24 cellular contexts compared by ENCODE assay signal in the genomic region with DNA sequence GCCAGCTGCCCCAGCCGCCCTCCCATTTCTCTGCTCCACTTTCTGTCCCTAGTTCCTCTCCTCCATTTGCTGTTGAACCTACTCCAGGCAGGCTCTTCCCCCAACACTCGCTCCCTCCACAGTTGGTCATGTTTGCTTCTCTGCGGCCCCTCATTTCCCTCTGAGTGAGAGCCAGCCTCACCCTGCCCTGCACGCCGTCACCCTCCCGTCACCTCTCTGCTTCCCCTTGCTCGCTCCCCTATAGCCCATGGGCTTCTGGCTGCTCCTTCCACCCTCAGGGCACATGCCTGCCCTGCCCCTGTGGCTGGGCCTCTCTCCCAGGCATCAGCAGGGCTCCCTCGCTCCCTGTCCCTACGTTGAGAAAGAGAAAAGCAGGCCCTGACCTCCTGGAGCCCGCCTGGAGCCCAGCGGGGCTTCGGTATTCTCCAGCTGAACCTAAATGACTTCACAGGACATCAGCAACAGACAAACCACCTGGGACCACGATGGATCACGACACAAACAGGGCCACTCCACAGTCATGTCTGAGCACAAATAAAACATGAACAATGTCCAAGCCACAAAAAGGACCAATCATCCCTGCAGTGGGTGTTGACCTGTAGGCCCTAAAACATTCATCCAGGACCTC. TPM values are rescaled to one million over a fixed set of nuclear protein-coding genes. Genes with fewer than 3 reads are reported as not detected.
A peak's percentile ranks its signal among the peaks of the same experiment; 100 is the strongest.
DNase-seq lines count a peak whose midpoint lies in the region; ATAC-seq, FAIRE-seq and TF ChIP-seq lines count a peak whose summit lies in the region.
"Had no signal": no experiment of that assay in that cellular context is flagged by ENCODE, and none has a peak within 500 bp of the region (broad histone marks: within the 10 kb centered on the region; RNA-seq: fewer than 3 reads in every experiment).

No MANE protein-coding gene starts in this region.

- H3K4me1 Mint-ChIP-seq in H9, result peaks cover 20 to 26% of the 10 kb centered on the region in 2 experiments

- no peak overlapping the region for H3K4me3 ChIP-seq in BLaER1
- no peak overlapping the region for H3K4me3 ChIP-seq in H1 (ENCODE audit: extremely low read depth in 1 of 4, insufficient read depth in 2 of 4, low read depth in 3 of 4, low read length in 4 of 4)
- no peak overlapping the region for H3K4me3 ChIP-seq in neutrophil (ENCODE audit: low read depth in 1 of 2, low read length in 1 of 2)
- H3K4me3 ChIP-seq: SJSA1 had no signal

- TF ChIP-seq EP300 in H1 (IDR thresholded peaks at IDR 0.05; ENCODE audit: borderline replicate concordance in 1 of 2, low read depth in 2 of 2, low read length in 2 of 2), result no peak

- ATAC-seq in HG03045 (IDR thresholded peaks at IDR 0.05; ENCODE audit: unreplicated experiment), result no peak

- no peak overlapping the region for H3K56ac ChIP-seq in H9 (ENCODE audit: insufficient read length, low read depth, low read length)
- no peak overlapping the region for H3K56ac ChIP-seq in H1 (replicated peaks; ENCODE audit: insufficient read length, low read depth, low read length)

- H3K4me2 ChIP-seq in BLaER1, result peak overlapping the region; percentile 56; the same call in 1 of the 2 replicates
- no peak overlapping the region for H3K4me2 ChIP-seq in H9 (ENCODE audit: insufficient read depth, insufficient read length, low read length)
- H3K4me2 ChIP-seq in H1 (ENCODE audit: insufficient read depth in 1 of 2, low read depth in 2 of 2, low read length in 2 of 2), result no peak overlapping the region

- H3K23me2 ChIP-seq in H9 (ENCODE audit: insufficient read length, low read depth, low read length, poor library complexity, severe bottlenecking), result no peaks in the 10 kb centered on the region
- H3K23me2 ChIP-seq in H1 (ENCODE audit: low read depth, low read length), result no peaks in the 10 kb centered on the region

- H2BK5ac ChIP-seq in H9 (ENCODE audit: insufficient read length, low read length), result no peak overlapping the region
- H2BK5ac ChIP-seq in H1 (ENCODE audit: low read depth, low read length), result no peak overlapping the region

- no peak for TF ChIP-seq POLR2A in H1 (IDR thresholded peaks at IDR 0.05; ENCODE audit: control extremely low read depth in 1 of 2, low read depth in 2 of 2, low read length in 2 of 2)

- H3K4me1 ChIP-seq in BLaER1 (peaks cover 50% of the 10 kb centered on the region), H9 (ENCODE audit: insufficient read depth, low read length) (no peaks in the 10 kb centered on the region), H1 (replicated peaks in 1 of 4; ENCODE audit: control insufficient read depth in 3 of 4, insufficient read depth in 4 of 4, low read length in 3 of 4) (no peaks in the 10 kb centered on the region; a peak in 1 of 7 replicates), neutrophil (ENCODE audit: control insufficient read depth in 1 of 2, insufficient read depth in 1 of 2, low read depth in 1 of 2, low read length in 1 of 2) (peaks cover 38 to 41% of the 10 kb centered on the region in 2 experiments)

- H2BK15ac ChIP-seq in H9 (ENCODE audit: low read depth, low read length) (no peak overlapping the region), H1 (ENCODE audit: low read length) (peak overlapping the region; percentile 4; the same call in 1 of the 2 replicates)

- H3K23ac ChIP-seq in H9 (ENCODE audit: insufficient read length, low read depth, low read length), result no peak overlapping the region
- H3K23ac ChIP-seq in H1 (ENCODE audit: insufficient read length), result no peak overlapping the region

- no peaks in the 10 kb centered on the region for H3K79me1 ChIP-seq in H9 (ENCODE audit: insufficient read depth, low read depth, low read length, poor library complexity, severe bottlenecking)
- H3K79me1 ChIP-seq in H1 (ENCODE audit: low read depth, low read length), result no peaks in the 10 kb centered on the region

- H3K18ac ChIP-seq in H9 (ENCODE audit: insufficient read length, low read depth, low read length), result peak overlapping the region; percentile 11
- H3K18ac ChIP-seq in H1 (ENCODE audit: extremely low read depth, low read length), result no peak overlapping the region

- CTCF ChIA-PET in H1 (lab: Charles Lee; ENCODE audit: partially characterized antibody), result interaction anchor here (1.0 to 3.1 kb wide), 12 partner anchors 8 to 289 kb away, joined by 3 to 18 read pairs (median 7); no protein-coding TSS in a partner anchor

- H4K91ac ChIP-seq in H9 (ENCODE audit: insufficient read length, low read depth, low read length) (no peak overlapping the region), H1 (replicated peaks; ENCODE audit: insufficient read length, low read length) (no peak overlapping the region)

- no peak for FAIRE-seq in H1 (lab: Jason Lieb, UNC)
- FAIRE-seq: D721Med, islet of Langerhans, RCC 7860, small intestine had no signal

- H3K79me2 ChIP-seq in H9 (ENCODE audit: insufficient read depth, low read length) (no peaks in the 10 kb centered on the region), H1 (ENCODE audit: control insufficient read depth in 1 of 2, insufficient read depth in 2 of 2, low read length in 2 of 2) (no peaks in the 10 kb centered on the region)

- H3K27ac Mint-ChIP-seq in H9, result no peak overlapping the region
- H3K27ac Mint-ChIP-seq: activated CD4-positive, alpha-beta memory T cell treated with anti-CD3 and anti-CD28 coated beads, Interleukin-2, amount 10 ng/mL, durations not matched to agents 7 days and 5 days; T-cell had no signal

- H4K5ac ChIP-seq in H9 (ENCODE audit: insufficient read length, low read depth, low read length), result no peak overlapping the region
- no peak overlapping the region for H4K5ac ChIP-seq in H1 (ENCODE audit: insufficient read length, low read depth, low read length)

- DNase-seq in H9, result peak; percentile 30
- DNase-seq in H1 (ENCODE audit: low read depth in 1 of 2, low spot score in 2 of 2), result no peak
- DNase-seq in NCI-H2029 (lab: John Stamatoyannopoulos, UW), result no peak
- DNase-seq in NCI-H1694 (lab: John Stamatoyannopoulos, UW), result no peak
- DNase-seq in DMS114 treated with DMSO at 0.1 percent for 48 hours (lab: John Stamatoyannopoulos, UW; ENCODE audit: unreplicated experiment), result no peak
- DNase-seq: ACHN; activated CD4-positive, alpha-beta memory T cell treated with anti-CD3 and anti-CD28 coated beads, Interleukin-2, amount 10 ng/mL, durations not matched to agents 7 days and 5 days; activated naive CD4-positive, alpha-beta T cell treated with Interleukin-2 at 50 U/mL for 16 hours; EL; MV-4-11; NCI-H146; NCI-H524; small intestine; stimulated activated naive CD4-positive, alpha-beta T cell; T-cell had no signal

- no peak overlapping the region for H3T11ph ChIP-seq in H9 (ENCODE audit: low read length)

- POLR2A ChIA-PET in H1 (lab: Charles Lee; ENCODE audit: partially characterized antibody), result interaction anchor here (1.0 kb wide), 2 partner anchors 14 to 35 kb away, joined by 3 read pairs; partner anchors contain the start of gene THEMIS2

- H2BK120ac ChIP-seq in H9 (ENCODE audit: low read depth, low read length, poor library complexity, severe bottlenecking) (no peak overlapping the region), H1 (replicated peaks; ENCODE audit: low read depth, low read length) (no peak overlapping the region)

- H3K36me3 ChIP-seq in BLaER1, result no peaks in the 10 kb centered on the region
- no peaks in the 10 kb centered on the region for H3K36me3 ChIP-seq in H1 (ENCODE audit: control insufficient read depth in 2 of 4, insufficient read depth in 4 of 4, low read length in 3 of 4)
- no peaks in the 10 kb centered on the region for H3K36me3 ChIP-seq in neutrophil
- H3K36me3 ChIP-seq: SJSA1 had no signal

- no peak overlapping the region for H3K4ac ChIP-seq in H9 (ENCODE audit: low read depth, low read length)
- H3K4ac ChIP-seq in H1 (replicated peaks; ENCODE audit: insufficient read length, low read depth, low read length), result no peak overlapping the region

- H3K27me3 ChIP-seq in BLaER1 (no peaks in the 10 kb centered on the region), H9 (ENCODE audit: insufficient read depth, low read length) (no peaks in the 10 kb centered on the region), H1 (replicated peaks in 1 of 4; ENCODE audit: control insufficient read depth in 3 of 4, extremely low read depth in 1 of 4, insufficient read depth in 3 of 4, low read length in 3 of 4) (no peaks in the 10 kb centered on the region), neutrophil (no peaks in the 10 kb centered on the region)
- H3K27me3 ChIP-seq: SJSA1 had no signal

- WGBS in H9 (ENCODE audit: extremely low coverage, insufficient read length, low lambda C conversion rate), result no CpG with 5 or more reads among the region's 14 CpGs
- WGBS in H1 (ENCODE audit: extremely low coverage in 1 of 2, insufficient coverage in 1 of 2, insufficient read length in 1 of 2, insufficient replicate concordance in 2 of 2, low coverage in 1 of 2, low lambda C conversion rate in 2 of 2, missing lambda C conversion rate in 1 of 2), 2 experiments, result 84% methylated on average over 14 of the region's 14 CpGs; no CpG with 5 or more reads in 1 of the 2 experiments

- H3K27ac ChIP-seq in BLaER1, result peak overlapping the region; percentile 19; the same call in 1 of the 2 replicates
- no peak overlapping the region for H3K27ac ChIP-seq in H9 (ENCODE audit: insufficient read length, low read depth, low read length)
- H3K27ac ChIP-seq in H1 (ENCODE audit: low read depth, low read length), result no peak overlapping the region
- peak overlapping the region; percentile 76 for H3K27ac ChIP-seq in neutrophil
- H3K27ac ChIP-seq: KMS-11, SJSA1 had no signal

- no peak for TF ChIP-seq RAD21 in H1 (IDR thresholded peaks at IDR 0.05 in 1 of 2, conservative IDR thresholded peaks at IDR 0.05 in 1 of 2; ENCODE audit: low read depth in 2 of 2, low read length in 2 of 2)

- H4K20me1 ChIP-seq in BLaER1, result no peaks in the 10 kb centered on the region
- H4K20me1 ChIP-seq in H9 (ENCODE audit: control insufficient read depth, insufficient read depth, insufficient read length), result no peaks in the 10 kb centered on the region
- no peaks in the 10 kb centered on the region for H4K20me1 ChIP-seq in H1 (replicated peaks in 1 of 2; ENCODE audit: control insufficient read depth in 1 of 2, insufficient read depth in 2 of 2, low read length in 2 of 2)

- no peaks in the 10 kb centered on the region; a peak in 1 of 7 replicates for H3K36me3 Mint-ChIP-seq in H9 (ENCODE audit: insufficient read depth in 1 of 3, low read depth in 3 of 3)
- H3K36me3 Mint-ChIP-seq: T-cell had no signal

- H2BK20ac ChIP-seq in H9 (ENCODE audit: low read depth, low read length, poor library complexity, severe bottlenecking) (no peak overlapping the region), H1 (ENCODE audit: low read length) (no peak overlapping the region)

- H3K9me3 ChIP-seq in BLaER1 (no peaks in the 10 kb centered on the region), H9 (ENCODE audit: control insufficient read depth, low read depth, low read length) (no peaks in the 10 kb centered on the region), H1 (ENCODE audit: insufficient read depth in 2 of 2, low read depth in 1 of 2, low read length in 1 of 2) (no peaks in the 10 kb centered on the region), neutrophil (no peaks in the 10 kb centered on the region)
- H3K9me3 ChIP-seq: SJSA1 had no signal

- H2AK5ac ChIP-seq in H9 (ENCODE audit: insufficient read length, low read length) (no peak overlapping the region), H1 (ENCODE audit: low read depth, low read length) (no peak overlapping the region)

- TF ChIP-seq CTCF in H9 (conservative IDR thresholded peaks at IDR 0.05) (no peak), H1 (IDR thresholded peaks at IDR 0.05; ENCODE audit: control extremely low read depth in 1 of 3, insufficient read depth in 1 of 3, low read depth in 1 of 3, low read length in 3 of 3) (no peak), neutrophil (IDR thresholded peaks at IDR 0.05) (no peak)

- H3K14ac ChIP-seq in H9 (ENCODE audit: insufficient read depth, low read length), result no peak overlapping the region
- H3K14ac ChIP-seq in H1 (ENCODE audit: insufficient read length), result no peak overlapping the region

- peak overlapping the region; percentile 16; the same call in 1 of the 2 replicates for H3K9ac ChIP-seq in BLaER1
- H3K9ac ChIP-seq in H9 (ENCODE audit: extremely low read depth, insufficient read length, low read length), result no peak overlapping the region
- H3K9ac ChIP-seq in H1 (replicated peaks in 1 of 4; ENCODE audit: extremely low read depth in 1 of 4, low read depth in 3 of 4, low read length in 3 of 4), result no peak overlapping the region
- H3K9ac ChIP-seq: KMS-11 had no signal

- no peak overlapping the region for H2BK12ac ChIP-seq in H9 (ENCODE audit: insufficient read length, low read depth, low read length)
- 0 out of 2 replicates have a peak overlapping the region, but pooled peaks have one; percentile 60 for H2BK12ac ChIP-seq in H1 (ENCODE audit: low read depth, low read length)

- H3K27me3 Mint-ChIP-seq in H9 (ENCODE audit: low read depth), result no peaks in the 10 kb centered on the region; the same call in 1 of the 2 replicates
- H3K27me3 Mint-ChIP-seq: activated CD4-positive, alpha-beta memory T cell treated with anti-CD3 and anti-CD28 coated beads, Interleukin-2, amount 10 ng/mL, durations not matched to agents 7 days and 5 days; T-cell had no signal

- H2AFZ ChIP-seq in H9 (ENCODE audit: low read length), result no peak overlapping the region
- peak overlapping the region; percentile 34; the same call in 1 of the 2 replicates for H2AFZ ChIP-seq in H1 (ENCODE audit: low read length)

- H4K8ac ChIP-seq in H9 (replicated peaks; ENCODE audit: insufficient read length, low read depth, low read length), result no peak overlapping the region
- peak overlapping the region; percentile 65; the same call in 1 of the 2 replicates for H4K8ac ChIP-seq in H1 (ENCODE audit: extremely low read depth, insufficient read depth, low read length)

- H3K9me3 Mint-ChIP-seq in H9, result no peaks in the 10 kb centered on the region
- H3K9me3 Mint-ChIP-seq: activated CD4-positive, alpha-beta memory T cell treated with anti-CD3 and anti-CD28 coated beads, Interleukin-2, amount 10 ng/mL, durations not matched to agents 7 days and 5 days; T-cell had no signal

- H3K4me3 Mint-ChIP-seq in H9, result no peak overlapping the region; a peak in 1 of 5 replicates
- H3K4me3 Mint-ChIP-seq: activated CD4-positive, alpha-beta memory T cell treated with anti-CD3 and anti-CD28 coated beads, Interleukin-2, amount 10 ng/mL, durations not matched to agents 7 days and 5 days; T-cell had no signal

RNA-seq across cellular contexts. Expression of gene THEMIS2, which starts 13.3 kb away (rescaled TPM):
- 17.2 and 18.7 TPM in 2 replicates for total RNA-seq in H9 (2021)
- 12.4 and 17.3 TPM in 2 replicates for total RNA-seq in H1 (2021; fragmentation: NEBNext Ultra II Directional; extraction: Animal tissue kit (Norgen Biotek cat#: 25700))
- 27.5 and 28.0 TPM in 2 replicates for polyA plus RNA-seq in H1 (2011; rRNA removed)
- polyA plus RNA-seq in H1 (2011; cell fraction: cytosol; rRNA removed), result 19.1 TPM
- 31.7 TPM for polyA plus RNA-seq in H1 (2011; cell fraction: nucleus; rRNA removed)
- polyA plus RNA-seq in H1 (2012, experiment 1 of 2), result 14.7 to 17.5 TPM (median 16.2 TPM) in 4 replicates
- polyA plus RNA-seq in H1 (2012, experiment 2 of 2), result 15.4 TPM
- 10.5 TPM for polyA plus RNA-seq in H1 (2013, experiment 1 of 2)
- polyA plus RNA-seq in H1 (2013, experiment 2 of 2), result 9.7 TPM
- 14.7 and 18.4 TPM in 2 replicates for polyA minus RNA-seq in H1 (2011; rRNA and poly(A)+ RNA removed)
- polyA minus RNA-seq in H1 (2011; cell fraction: cytosol; rRNA and poly(A)+ RNA removed), result 11.0 TPM
- polyA minus RNA-seq in H1 (2011; cell fraction: nucleus; rRNA and poly(A)+ RNA removed), result 19.5 TPM
- total RNA-seq: HT1080 had no signal

RNA-seq across cellular contexts. Expression of gene PPP1R8, which starts 28.5 kb away (rescaled TPM):
- total RNA-seq in H9 (2021), result 58.8 and 59.9 TPM in 2 replicates
- 50.5 and 51.8 TPM in 2 replicates for total RNA-seq in H1 (2021; fragmentation: NEBNext Ultra II Directional; extraction: Animal tissue kit (Norgen Biotek cat#: 25700))
- 33.4 and 37.1 TPM in 2 replicates for polyA plus RNA-seq in H1 (2011; rRNA removed)
- 39.9 TPM for polyA plus RNA-seq in H1 (2011; cell fraction: cytosol; rRNA removed)
- polyA plus RNA-seq in H1 (2011; cell fraction: nucleus; rRNA removed), result 45.2 TPM
- polyA plus RNA-seq in H1 (2012, experiment 1 of 2), result 39.6 to 51.1 TPM (median 46.2 TPM) in 4 replicates
- polyA plus RNA-seq in H1 (2012, experiment 2 of 2), result 5.8 TPM
- 35.6 TPM for polyA plus RNA-seq in H1 (2013, experiment 1 of 2)
- 35.2 TPM for polyA plus RNA-seq in H1 (2013, experiment 2 of 2)
- 52.6 and 54.8 TPM in 2 replicates for polyA minus RNA-seq in H1 (2011; rRNA and poly(A)+ RNA removed)
- polyA minus RNA-seq in H1 (2011; cell fraction: cytosol; rRNA and poly(A)+ RNA removed), result 35.9 TPM
- 22.1 TPM for polyA minus RNA-seq in H1 (2011; cell fraction: nucleus; rRNA and poly(A)+ RNA removed)

RNA-seq across cellular contexts. Expression of gene RPA2, which starts 55.3 kb away (rescaled TPM):
- 81.4 and 83.5 TPM in 2 replicates for total RNA-seq in H9 (2021)
- total RNA-seq in H1 (2021; fragmentation: NEBNext Ultra II Directional; extraction: Animal tissue kit (Norgen Biotek cat#: 25700)), result 53.4 TPM in 2 replicates
- 35.7 and 56.3 TPM in 2 replicates for polyA plus RNA-seq in H1 (2011; rRNA removed)
- polyA plus RNA-seq in H1 (2011; cell fraction: cytosol; rRNA removed), result 61.4 TPM
- polyA plus RNA-seq in H1 (2011; cell fraction: nucleus; rRNA removed), result 88.9 TPM
- 61.5 to 86.3 TPM (median 65.9 TPM) in 4 replicates for polyA plus RNA-seq in H1 (2012, experiment 1 of 2)
- 28.7 TPM for polyA plus RNA-seq in H1 (2012, experiment 2 of 2)
- 38.9 TPM for polyA plus RNA-seq in H1 (2013, experiment 1 of 2)
- polyA plus RNA-seq in H1 (2013, experiment 2 of 2), result 40.2 TPM
- 24.2 and 40.5 TPM in 2 replicates for polyA minus RNA-seq in H1 (2011; rRNA and poly(A)+ RNA removed)
- polyA minus RNA-seq in H1 (2011; cell fraction: cytosol; rRNA and poly(A)+ RNA removed), result 19.8 TPM
- polyA minus RNA-seq in H1 (2011; cell fraction: nucleus; rRNA and poly(A)+ RNA removed), result 23.7 TPM

Comparison
In these comparisons a context has a peak if more than half of its experiments do, and no peak if none do; other contexts are left out.
1. H3K27ac ChIP-seq: peak in BLaER1 (single experiment) and neutrophil (single experiment); none in H9 (single experiment) and H1 (single experiment).